Comparison of ENCODE assay signal across 13 cellular contexts in genomic region chr5:142654578-142655042, GRCh38. TPM values are rescaled to one million over a fixed set of nuclear protein-coding genes. Genes with fewer than 3 reads are reported as not detected.
DNase-seq lines count a peak whose midpoint lies in the region; ATAC-seq and TF ChIP-seq lines count a peak whose summit lies in the region.
"Had no signal": no experiment of that assay in that cellular context is flagged by ENCODE, and none has a peak within 500 bp of the region (broad histone marks: within the 10 kb centered on the region; RNA-seq: fewer than 3 reads in every experiment).

No MANE protein-coding gene starts in this region.

- H3K4me3 ChIP-seq in SK-N-SH (ENCODE audit: low read depth in 2 of 2, low read length in 1 of 2) (no peak overlapping the region), epithelial cell of proximal tubule (ENCODE audit: low read depth, low read length) (no peak overlapping the region), neuronal stem cell (ENCODE audit: low read length in 2 of 2) (no peak overlapping the region)

- H2AFZ ChIP-seq in SK-N-SH (ENCODE audit: low read depth) (no peak overlapping the region), neuronal stem cell (ENCODE audit: low read length) (peak overlapping the region; percentile 30)

- BruUV-seq in Calu3 (replicated peaks; lab: Mats Ljungman, UMichigan), result no TSS peak

- H3K27me3 ChIP-seq in SK-N-SH (ENCODE audit: insufficient read depth) (no peaks in the 10 kb centered on the region), neuronal stem cell (ENCODE audit: control insufficient read depth in 3 of 3, insufficient read depth in 3 of 3, low read depth in 1 of 3, low read length in 3 of 3) (peaks cover 0 to 2% (median 0%) of the 10 kb centered on the region in 3 experiments)

- WGBS in SK-N-SH (ENCODE audit: low lambda C conversion rate), result 83% methylated on average over 8 of the region's 8 CpGs
- WGBS in neuronal stem cell (ENCODE audit: extremely low coverage in 2 of 2, insufficient read length in 2 of 2, insufficient replicate concordance in 1 of 2), 2 donors, result no CpG with 5 or more reads among the region's 8 CpGs

- H3K79me2 ChIP-seq in SK-N-SH (ENCODE audit: insufficient read depth), result no peaks in the 10 kb centered on the region

- peak overlapping the region; percentile 5 for H2AK5ac ChIP-seq in neuronal stem cell (ENCODE audit: low read depth, low read length)

- H3K27me3 Mint-ChIP-seq in Calu3 (ENCODE audit: unreplicated experiment), result peaks cover 38% of the 10 kb centered on the region

- H3K79me1 ChIP-seq in neuronal stem cell (ENCODE audit: low read depth, low read length), result peaks cover 1% of the 10 kb centered on the region

- H4K8ac ChIP-seq in neuronal stem cell (ENCODE audit: low read depth, low read length), result no peak overlapping the region

- H3K36me3 Mint-ChIP-seq in Calu3 (ENCODE audit: insufficient read depth, unreplicated experiment), result no peaks in the 10 kb centered on the region
- H3K36me3 Mint-ChIP-seq: activated naive CD8-positive, alpha-beta T cell treated with anti-CD3 and anti-CD28 coated beads for 36 hours; CD14-positive monocyte had no signal

- no peak overlapping the region for H2BK5ac ChIP-seq in neuronal stem cell (ENCODE audit: low read length)

- H3K4me1 ChIP-seq in SK-N-SH (ENCODE audit: control insufficient read depth in 1 of 2, insufficient read depth in 2 of 2, low read depth in 1 of 2, low read length in 1 of 2) (peaks cover 4 to 5% of the 10 kb centered on the region in 2 experiments; a peak in 2 of 4 replicates), neuronal stem cell (ENCODE audit: control insufficient read depth in 2 of 2, insufficient read depth in 1 of 2, low read depth in 1 of 2, low read length in 2 of 2) (no peaks in the 10 kb centered on the region)

- CTCF ChIA-PET in Calu3 (lab: Charles Lee), result interaction anchor here (0.5 to 2.7 kb wide), 7 partner anchors 10 to 106 kb away, joined by 3 to 93 read pairs (median 6); no protein-coding TSS in a partner anchor
- CTCF ChIA-PET in SK-N-SH (lab: Yijun Ruan, JAX), result interaction anchor here (0.8 to 17.5 kb wide), 27 partner anchors 9 to 503 kb away, joined by 3 to 668 read pairs (median 13); partner anchors contain the start of gene FGF1

- H3K27ac ChIP-seq in SK-N-SH (ENCODE audit: low read depth in 2 of 2, low read length in 1 of 2), result no peak overlapping the region
- no peak overlapping the region for H3K27ac ChIP-seq in neuronal stem cell (replicated peaks; ENCODE audit: low read length)

- H3K23ac ChIP-seq in neuronal stem cell (ENCODE audit: low read depth, low read length, poor library complexity), result no peak overlapping the region

- no peak for DNase-seq in Calu3
- no peak for DNase-seq in SK-N-SH
- no peak for DNase-seq in epithelial cell of proximal tubule (ENCODE audit: low read depth)
- DNase-seq in neuronal stem cell (ENCODE audit: low spot score), result no peak
- no peak for DNase-seq in HT-29 (ENCODE audit: low spot score)
- DNase-seq: activated naive CD8-positive, alpha-beta T cell treated with anti-CD3 and anti-CD28 coated beads for 36 hours; activated T-cell treated with anti-CD3 and anti-CD28 coated beads for 4 hours; NCI-H2171 treated with DMSO at 0.1 percent for 48 hours; stimulated activated CD4-positive, alpha-beta T cell treated with anti-CD3 and anti-CD28 coated beads, Interleukin-2, amount 100 ng/mL, for 48 hours had no signal

- peak; percentile 25 for TF ChIP-seq CTCF in Calu3 (IDR thresholded peaks at IDR 0.05; ENCODE audit: unreplicated experiment)
- peak; percentile 23 for TF ChIP-seq CTCF in SK-N-SH (IDR thresholded peaks at IDR 0.05)
- TF ChIP-seq CTCF in epithelial cell of proximal tubule (conservative IDR thresholded peaks at IDR 0.05; ENCODE audit: low read depth, low read length), result peak; percentile 12

- H3F3A ChIP-seq in SK-N-SH (replicated peaks; ENCODE audit: insufficient read depth), result peaks cover 3% of the 10 kb centered on the region

- H3K9me3 Mint-ChIP-seq in Calu3 (ENCODE audit: low read depth, unreplicated experiment), result no peaks in the 10 kb centered on the region
- H3K9me3 Mint-ChIP-seq: activated naive CD8-positive, alpha-beta T cell treated with anti-CD3 and anti-CD28 coated beads for 36 hours; CD14-positive monocyte had no signal

- H3K9ac ChIP-seq in SK-N-SH (no peak overlapping the region), neuronal stem cell (ENCODE audit: low read depth, low read length, poor library complexity) (no peak overlapping the region)

- H3K4me2 ChIP-seq in SK-N-SH, result no peak overlapping the region
- H3K4me2 ChIP-seq in neuronal stem cell (ENCODE audit: insufficient read depth, low read length, poor library complexity, severe bottlenecking), result no peak overlapping the region

- POLR2A ChIA-PET in SK-N-SH (lab: Yijun Ruan, JAX), result no interaction called here

- H3K4ac ChIP-seq in neuronal stem cell (ENCODE audit: low read length), result no peak overlapping the region

- no peak overlapping the region for H3K4me3 Mint-ChIP-seq in Calu3 (ENCODE audit: low read depth, unreplicated experiment)
- H3K4me3 Mint-ChIP-seq: activated naive CD8-positive, alpha-beta T cell treated with anti-CD3 and anti-CD28 coated beads for 36 hours; CD14-positive monocyte had no signal

- H3K36me3 ChIP-seq in SK-N-SH (replicated peaks in 1 of 2; ENCODE audit: control insufficient read depth in 1 of 2, insufficient read depth in 2 of 2, low read length in 1 of 2) (no peaks in the 10 kb centered on the region), neuronal stem cell (replicated peaks in 1 of 2; ENCODE audit: control insufficient read depth in 2 of 2, insufficient read depth in 2 of 2, low read length in 2 of 2) (no peaks in the 10 kb centered on the region)

- H4K91ac ChIP-seq in neuronal stem cell (ENCODE audit: low read depth, low read length, poor library complexity), result no peak overlapping the region

- ATAC-seq in HG02938 (IDR thresholded peaks at IDR 0.05; ENCODE audit: unreplicated experiment) (no peak), GM19035 (IDR thresholded peaks at IDR 0.05; ENCODE audit: unreplicated experiment) (no peak), HG03439 (IDR thresholded peaks at IDR 0.05; ENCODE audit: unreplicated experiment) (no peak)

- no peak overlapping the region for H2BK12ac ChIP-seq in neuronal stem cell (ENCODE audit: low read length)

- TF ChIP-seq RAD21 in SK-N-SH (IDR thresholded peaks at IDR 0.05; ENCODE audit: low read length), result no peak

- no peak overlapping the region for H3K27ac Mint-ChIP-seq in Calu3 (ENCODE audit: unreplicated experiment)
- H3K27ac Mint-ChIP-seq: activated naive CD8-positive, alpha-beta T cell treated with anti-CD3 and anti-CD28 coated beads for 36 hours; CD14-positive monocyte had no signal

- no peak overlapping the region for H2BK120ac ChIP-seq in neuronal stem cell (ENCODE audit: low read depth, low read length)

- H3K9me2 ChIP-seq in SK-N-SH, result no peaks in the 10 kb centered on the region

- intact Hi-C loops in Calu3 (cut with micrococcal nuclease; ENCODE audit: unreplicated experiment), result loop anchor here (1.0 kb wide), 2 partner anchors 43 to 45 kb away; no protein-coding TSS in a partner anchor

- TF ChIP-seq EP300 in SK-N-SH (IDR thresholded peaks at IDR 0.05; ENCODE audit: borderline replicate concordance in 1 of 2, low read depth in 1 of 2, low read length in 1 of 2), result no peak

- H4K20me1 ChIP-seq in SK-N-SH (ENCODE audit: insufficient read depth), result no peaks in the 10 kb centered on the region

- no peak overlapping the region for H2BK15ac ChIP-seq in neuronal stem cell (ENCODE audit: low read length)

- peak overlapping the region; percentile 12 for H3K18ac ChIP-seq in neuronal stem cell (ENCODE audit: low read length)

- H3K14ac ChIP-seq in neuronal stem cell (ENCODE audit: low read length), result no peak overlapping the region

- no peaks in the 10 kb centered on the region for H3K9me3 ChIP-seq in SK-N-SH
- no peaks in the 10 kb centered on the region for H3K9me3 ChIP-seq in neuronal stem cell (replicated peaks in 1 of 2; ENCODE audit: control insufficient read depth in 2 of 2, insufficient read depth in 1 of 2, low read depth in 1 of 2, low read length in 2 of 2)

- no peaks in the 10 kb centered on the region for H3K4me1 Mint-ChIP-seq in Calu3 (ENCODE audit: low read depth, unreplicated experiment)
- H3K4me1 Mint-ChIP-seq: activated naive CD8-positive, alpha-beta T cell treated with anti-CD3 and anti-CD28 coated beads for 36 hours; CD14-positive monocyte had no signal

TF ChIP-seq in SK-N-SH, 30 proteins besides CTCF, POLR2A, EP300 and RAD21 (continues in another document):
- TF ChIP-seq FOXM1 (IDR thresholded peaks at IDR 0.05; ENCODE audit: low read depth) (no peak), SMC3 (IDR thresholded peaks at IDR 0.05; ENCODE audit: low read depth, low read length) (no peak), FOSL2 (IDR thresholded peaks at IDR 0.05; ENCODE audit: borderline replicate concordance, low read depth) (no peak), RCOR1 (IDR thresholded peaks at IDR 0.05; ENCODE audit: low read length) (no peak), RXRA (IDR thresholded peaks at IDR 0.05; ENCODE audit: borderline replicate concordance, low read depth) (no peak), ZBTB33 (IDR thresholded peaks at IDR 0.05; ENCODE audit: borderline replicate concordance, low read depth) (no peak), SIN3A (IDR thresholded peaks at IDR 0.05; ENCODE audit: borderline replicate concordance, low read depth, low read length) (no peak), FOXJ3 (CRISPR knock-in tag; IDR thresholded peaks at IDR 0.05) (no peak), MEF2A (IDR thresholded peaks at IDR 0.05; ENCODE audit: borderline replicate concordance, low read depth) (no peak), CHD2 (IDR thresholded peaks at IDR 0.05; ENCODE audit: low read length, partially characterized antibody) (no peak)

RNA-seq across cellular contexts. Expression of gene FGF1, which starts 31.3 kb away (rescaled TPM):
- not detected in 2 replicates for total RNA-seq in Calu3 (2022)
- 5.3 and 5.9 TPM in 2 replicates for polyA plus RNA-seq in SK-N-SH (2012; rRNA removed)
- polyA plus RNA-seq in SK-N-SH (2012; cell fraction: cytosol; rRNA removed), result 5.6 and 6.3 TPM in 2 replicates
- 5.4 and 5.6 TPM in 2 replicates for polyA plus RNA-seq in SK-N-SH (2012; cell fraction: nucleus; rRNA removed)
- total RNA-seq in epithelial cell of proximal tubule, result 1.2 and 4.7 TPM in 2 replicates
- polyA plus RNA-seq in neuronal stem cell (2013, experiment 1 of 2), result 0.18 TPM
- polyA plus RNA-seq in neuronal stem cell (2013, experiment 2 of 2), result 0.10 TPM
- not detected in 2 replicates for total RNA-seq in HT-29 (2014; rRNA removed; shearing (Covaris generic))
- total RNA-seq: activated naive CD8-positive, alpha-beta T cell treated with anti-CD3 and anti-CD28 coated beads for 36 hours had no signal
- polyA plus RNA-seq: CD14-positive monocyte had no signal
